14 cellular contexts compared by ENCODE assay signal in the genomic region with DNA sequence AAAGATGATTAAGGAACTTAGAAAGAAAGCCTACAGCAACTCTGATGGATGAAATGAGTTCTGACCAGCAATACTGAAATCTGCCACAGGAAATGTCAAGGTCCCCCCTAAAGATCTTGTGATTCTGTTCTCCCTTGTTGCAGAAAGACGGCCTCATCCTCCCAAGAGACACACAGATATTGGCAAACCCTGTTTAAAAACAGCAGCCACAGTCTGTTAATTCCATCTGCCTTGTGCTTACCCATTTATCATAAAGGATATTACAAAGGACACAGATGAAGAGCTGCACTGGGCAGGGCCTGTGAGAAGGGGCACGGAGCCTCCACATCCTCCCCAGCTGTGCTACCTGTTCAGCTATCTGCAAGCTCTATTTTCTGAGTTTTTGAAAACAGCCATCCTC. TPM values are rescaled to one million over a fixed set of nuclear protein-coding genes. Genes with fewer than 3 reads are reported as not detected.
DNase-seq lines count a peak whose midpoint lies in the region; ATAC-seq and TF ChIP-seq lines count a peak whose summit lies in the region.
"Had no signal": no experiment of that assay in that cellular context is flagged by ENCODE, and none has a peak within 500 bp of the region (broad histone marks: within the 10 kb centered on the region; RNA-seq: fewer than 3 reads in every experiment).

No MANE protein-coding gene starts in this region.

- ATAC-seq in left ventricle myocardium superior (no peak), HG03097 (IDR thresholded peaks at IDR 0.05; ENCODE audit: low FRiP score, unreplicated experiment) (no peak), GM21717 (IDR thresholded peaks at IDR 0.05; ENCODE audit: unreplicated experiment) (no peak)
- ATAC-seq in central memory CD8-positive, alpha-beta T cell (replicated peaks; ENCODE audit: extremely low read depth, poor library complexity, severe bottlenecking): no peak

- H3K27me3 Mint-ChIP-seq in central memory CD8-positive, alpha-beta T cell: no peaks in the 10 kb centered on the region

- peaks cover 87% of the 10 kb centered on the region for H3K4me1 Mint-ChIP-seq in central memory CD8-positive, alpha-beta T cell

- no peak for DNase-seq in left ventricle myocardium inferior
- no peak for DNase-seq in left ventricle myocardium superior
- DNase-seq in central memory CD8-positive, alpha-beta T cell (ENCODE audit: low spot score in 2 of 2): no peak
- DNase-seq in NCI-H1417 (lab: John Stamatoyannopoulos, UW): no peak
- DNase-seq: anterior cingulate cortex; DMS79 treated with DMSO at 0.1 percent for 48 hours; erythroblast; kidney glomerular epithelial cell; NK-92 treated with Interleukin-12 subunit alpha and Interleukin-12 subunit beta, amount 100 ng/mL, for 24 hours; SIG-M5 had no signal

- H3K27me3 ChIP-seq in left ventricle myocardium inferior (ENCODE audit: low read depth) (no peaks in the 10 kb centered on the region), OCI-LY3 (ENCODE audit: low read depth, low read length) (no peaks in the 10 kb centered on the region), thymus (ENCODE audit: control insufficient read depth, insufficient read depth) (no peaks in the 10 kb centered on the region)

- peak overlapping the region; percentile 81 for H3K27ac Mint-ChIP-seq in central memory CD8-positive, alpha-beta T cell (ENCODE audit: low read depth)

- intact Hi-C loops in left ventricle myocardium inferior (cut with micrococcal nuclease) (no loop called here), left ventricle myocardium superior (cut with micrococcal nuclease) (no loop called here)

- 38% methylated on average over 2 of the region's 2 CpGs for WGBS in thymus

- TF ChIP-seq CTCF in left ventricle myocardium inferior (IDR thresholded peaks at IDR 0.05; ENCODE audit: borderline replicate concordance): no peak
- TF ChIP-seq CTCF in OCI-LY3 (IDR thresholded peaks at IDR 0.05; ENCODE audit: low read depth, low read length): no peak

- peaks cover 41% of the 10 kb centered on the region for H4K20me1 ChIP-seq in OCI-LY3 (ENCODE audit: insufficient read depth, low read length)

- H3K4me1 ChIP-seq in left ventricle myocardium inferior: peaks cover 99% of the 10 kb centered on the region
- peaks cover 78% of the 10 kb centered on the region for H3K4me1 ChIP-seq in OCI-LY3 (ENCODE audit: low read length)
- peaks cover 45% of the 10 kb centered on the region for H3K4me1 ChIP-seq in thymus (ENCODE audit: control insufficient read depth, insufficient read depth, low read length)

- H3K4me3 Mint-ChIP-seq in central memory CD8-positive, alpha-beta T cell: peak overlapping the region; percentile 32

- H2AFZ ChIP-seq in OCI-LY3 (ENCODE audit: low read depth, low read length): no peak overlapping the region

- peaks cover 94% of the 10 kb centered on the region for H3K79me2 ChIP-seq in OCI-LY3 (ENCODE audit: low read length)

- H3K36me3 ChIP-seq in left ventricle myocardium inferior (peaks cover 4% of the 10 kb centered on the region), OCI-LY3 (replicated peaks; ENCODE audit: low read depth, low read length) (peaks cover 58% of the 10 kb centered on the region), thymus (ENCODE audit: control insufficient read depth, insufficient read depth) (peaks cover 3% of the 10 kb centered on the region)

- peak overlapping the region; percentile 46 for H3K4me2 ChIP-seq in OCI-LY3 (ENCODE audit: low read length)

- H3K9me3 Mint-ChIP-seq in central memory CD8-positive, alpha-beta T cell: no peaks in the 10 kb centered on the region

- H3K9me3 ChIP-seq in left ventricle myocardium inferior (replicated peaks) (no peaks in the 10 kb centered on the region), OCI-LY3 (ENCODE audit: insufficient read depth, low read length) (peaks cover 4% of the 10 kb centered on the region; the same call in 1 of the 2 replicates), thymus (ENCODE audit: control insufficient read depth) (no peaks in the 10 kb centered on the region)

- H3K9ac ChIP-seq in OCI-LY3 (ENCODE audit: low read length): peak overlapping the region; percentile 13; the same call in 1 of the 2 replicates

- peaks cover 22% of the 10 kb centered on the region for H3K36me3 Mint-ChIP-seq in central memory CD8-positive, alpha-beta T cell (ENCODE audit: insufficient read depth)

- peak overlapping the region; percentile 8 for H3K27ac ChIP-seq in left ventricle myocardium inferior (replicated peaks)
- peak overlapping the region; percentile 99 for H3K27ac ChIP-seq in OCI-LY3 (ENCODE audit: low read length)
- H3K27ac ChIP-seq in thymus (ENCODE audit: low read depth): peak overlapping the region; percentile 52

- H3K4me3 ChIP-seq in left ventricle myocardium inferior (no peak overlapping the region), OCI-LY3 (ENCODE audit: low read length) (0 out of 2 replicates have a peak overlapping the region, but pooled peaks have one; percentile 15), thymus (ENCODE audit: low read length) (no peak overlapping the region)

RNA-seq across cellular contexts. Expression of gene RAPGEF1, which starts 15.2 kb away (rescaled TPM):
- total RNA-seq in left ventricle myocardium inferior (95.9 TPM), left ventricle myocardium superior (156 TPM)
- 25.9 TPM for polyA plus RNA-seq in thymus

Comparison
In these comparisons a context has a peak if more than half of its experiments do, and no peak if none do; other contexts are left out.
1. H3K27ac ChIP-seq: peak in every context shown above with its lines; median percentile 99 in OCI-LY3; 52 in thymus; 8 in left ventricle myocardium inferior.